1 cellular context compared by ENCODE assay signal in genomic region chr17:72604518-72604917, GRCh38.
TF ChIP-seq lines count a peak whose summit lies in the region.

No MANE protein-coding gene starts in this region.

TF ChIP-seq in HepG2, 621 proteins besides CTCF, POLR2A, EP300 and RAD21 (continued from another document and continues in another):
- TF ChIP-seq SP5 (CRISPR knock-in tag; IDR thresholded peaks at IDR 0.05; ENCODE audit: borderline replicate concordance, low read depth) (peak; percentile 43; the same call in 1 of the 2 replicates), SMYD3 (CRISPR knock-in tag; IDR thresholded peaks at IDR 0.05) (no peak), ZNF329 (CRISPR knock-in tag; IDR thresholded peaks at IDR 0.05; ENCODE audit: low read depth) (no peak), ZZZ3 (CRISPR knock-in tag; IDR thresholded peaks at IDR 0.05; ENCODE audit: borderline replicate concordance) (no peak), CENPBD1 (CRISPR knock-in tag; IDR thresholded peaks at IDR 0.05; ENCODE audit: borderline replicate concordance, low read depth) (no peak), ZFP91 (CRISPR knock-in tag; IDR thresholded peaks at IDR 0.05; ENCODE audit: borderline replicate concordance) (peak; percentile 32; the same call in 1 of the 2 replicates), FOXK1 (CRISPR knock-in tag; IDR thresholded peaks at IDR 0.05; ENCODE audit: borderline replicate concordance, low read depth) (peak; percentile 66; the same call in 1 of the 2 replicates), MED1 (CRISPR knock-in tag; IDR thresholded peaks at IDR 0.05) (peak; percentile 77), POLR2AphosphoS2 (IDR thresholded peaks at IDR 0.05; ENCODE audit: low read depth, low read length) (no peak), CSRNP1 (CRISPR knock-in tag; IDR thresholded peaks at IDR 0.05) (no peak), MAZ (IDR thresholded peaks at IDR 0.05; ENCODE audit: borderline replicate concordance, low read depth, low read length) (no peak), MAZ (CRISPR knock-in tag; IDR thresholded peaks at IDR 0.05; ENCODE audit: low read depth) (no peak), NR0B2 (CRISPR knock-in tag; IDR thresholded peaks at IDR 0.05) (no peak), SMARCC2 (IDR thresholded peaks at IDR 0.05) (no peak), ZNF780A (CRISPR knock-in tag; IDR thresholded peaks at IDR 0.05) (no peak), ZNF749 (CRISPR knock-in tag; IDR thresholded peaks at IDR 0.05; ENCODE audit: borderline replicate concordance) (no peak), ZFP41 (CRISPR knock-in tag; IDR thresholded peaks at IDR 0.05; ENCODE audit: borderline replicate concordance) (no peak; the same call in 1 of the 2 replicates), NR2F1 (CRISPR knock-in tag; IDR thresholded peaks at IDR 0.05) (peak; percentile 73 to 95), DR1 (CRISPR knock-in tag; IDR thresholded peaks at IDR 0.05) (no peak), FOXO4 (CRISPR knock-in tag; conservative IDR thresholded peaks at IDR 0.05) (no peak), UBTF (CRISPR knock-in tag; IDR thresholded peaks at IDR 0.05) (0 out of 2 replicates have a peak, but pooled peaks have one; percentile 33), JUNB (CRISPR knock-in tag; IDR thresholded peaks at IDR 0.05; ENCODE audit: borderline replicate concordance) (no peak), TCF7 (IDR thresholded peaks at IDR 0.05; ENCODE audit: low read depth) (no peak; the same call in 1 of the 2 replicates), RXRA (CRISPR knock-in tag; IDR thresholded peaks at IDR 0.05) (peak; percentile 98), NCOA5 (CRISPR knock-in tag; IDR thresholded peaks at IDR 0.05) (no peak), MTF1 (CRISPR knock-in tag; IDR thresholded peaks at IDR 0.05) (no peak), ZNF225 (CRISPR knock-in tag; IDR thresholded peaks at IDR 0.05) (no peak), ZNF275 (CRISPR knock-in tag; IDR thresholded peaks at IDR 0.05; ENCODE audit: borderline replicate concordance) (no peak), ZNF354B (CRISPR knock-in tag; IDR thresholded peaks at IDR 0.05) (no peak), ZNF121 (CRISPR knock-in tag; IDR thresholded peaks at IDR 0.05) (no peak), U2AF2 (IDR thresholded peaks at IDR 0.05; ENCODE audit: low read depth, low read length) (no peak), ZNF343 (CRISPR knock-in tag; IDR thresholded peaks at IDR 0.05) (0 out of 2 replicates have a peak, but pooled peaks have one; percentile 44), ZBTB2 (CRISPR knock-in tag; IDR thresholded peaks at IDR 0.05; ENCODE audit: low read depth) (0 out of 2 replicates have a peak, but pooled peaks have one; percentile 39), MIXL1 (CRISPR knock-in tag; IDR thresholded peaks at IDR 0.05) (no peak), ZGPAT (CRISPR knock-in tag; IDR thresholded peaks at IDR 0.05) (peak; percentile 90), TRAFD1 (CRISPR knock-in tag; IDR thresholded peaks at IDR 0.05; ENCODE audit: borderline replicate concordance) (no peak), TEF (CRISPR knock-in tag; IDR thresholded peaks at IDR 0.05) (no peak), TBL1XR1 (IDR thresholded peaks at IDR 0.05; ENCODE audit: borderline replicate concordance, low read length, partially characterized antibody) (peak; percentile 56), ZNF605 (CRISPR knock-in tag; IDR thresholded peaks at IDR 0.05) (peak; percentile 40; the same call in 1 of the 2 replicates), STAT5B (CRISPR knock-in tag; IDR thresholded peaks at IDR 0.05) (no peak), ZNF704 (CRISPR knock-in tag; IDR thresholded peaks at IDR 0.05; ENCODE audit: borderline replicate concordance) (no peak), ONECUT2 (CRISPR knock-in tag; IDR thresholded peaks at IDR 0.05) (no peak), KDM6A (CRISPR knock-in tag; IDR thresholded peaks at IDR 0.05; ENCODE audit: low read depth) (peak; percentile 49; the same call in 1 of the 2 replicates), ZNF670 (CRISPR knock-in tag; IDR thresholded peaks at IDR 0.05; ENCODE audit: borderline replicate concordance) (no peak), NFKB2 (CRISPR knock-in tag; IDR thresholded peaks at IDR 0.05; ENCODE audit: borderline replicate concordance) (no peak), ZNF607 (CRISPR knock-in tag; IDR thresholded peaks at IDR 0.05; ENCODE audit: borderline replicate concordance) (no peak), ZNF746 (CRISPR knock-in tag; IDR thresholded peaks at IDR 0.05) (no peak), ZKSCAN5 (CRISPR knock-in tag; IDR thresholded peaks at IDR 0.05) (no peak), ZFX (CRISPR knock-in tag; IDR thresholded peaks at IDR 0.05; ENCODE audit: low read depth) (peak; percentile 68), RXRB (CRISPR knock-in tag; IDR thresholded peaks at IDR 0.05; ENCODE audit: borderline replicate concordance) (peak; percentile 98), TBX2 (CRISPR knock-in tag; IDR thresholded peaks at IDR 0.05; ENCODE audit: borderline replicate concordance) (peak; percentile 82), SRF (IDR thresholded peaks at IDR 0.05; ENCODE audit: low read depth, low read length) (no peak), ZSCAN29 (CRISPR knock-in tag; conservative IDR thresholded peaks at IDR 0.05) (no peak), NCOA1 (CRISPR knock-in tag; IDR thresholded peaks at IDR 0.05) (no peak), MIER3 (CRISPR knock-in tag; IDR thresholded peaks at IDR 0.05; ENCODE audit: borderline replicate concordance) (peak; percentile 94; the same call in 1 of the 2 replicates), FOSL2 (CRISPR knock-in tag; IDR thresholded peaks at IDR 0.05) (peak; percentile 87)
